In genomic region chr10:128577958-128578750, GRCh38 we compare ENCODE assay signal across 1 cellular context.
TF ChIP-seq lines count a peak whose summit lies in the region.

No MANE protein-coding gene starts in this region.

TF ChIP-seq in IMR-90, 13 proteins besides CTCF, POLR2A, EP300 and RAD21:
- TF ChIP-seq MAZ (IDR thresholded peaks at IDR 0.05; ENCODE audit: borderline replicate concordance, low read depth, low read length) (no peak), CHD1 (IDR thresholded peaks at IDR 0.05; ENCODE audit: low read depth, low read length) (no peak), MXI1 (IDR thresholded peaks at IDR 0.05; ENCODE audit: borderline replicate concordance, low read depth, low read length) (no peak), CEBPB (IDR thresholded peaks at IDR 0.05; ENCODE audit: low read depth, low read length) (no peak), NFE2L2 (IDR thresholded peaks at IDR 0.05; ENCODE audit: low read depth, low read length) (no peak), MAFK (IDR thresholded peaks at IDR 0.05; ENCODE audit: low read depth, low read length) (no peak), SMC3 (IDR thresholded peaks at IDR 0.05; ENCODE audit: low read depth, low read length) (no peak), RFX5 (IDR thresholded peaks at IDR 0.05; ENCODE audit: low read depth, low read length) (no peak), BHLHE40 (IDR thresholded peaks at IDR 0.05; ENCODE audit: low read depth, low read length) (no peak), RCOR1 (IDR thresholded peaks at IDR 0.05; ENCODE audit: insufficient replicate concordance, low read length) (no peak), FOS (IDR thresholded peaks at IDR 0.05; ENCODE audit: low read depth, low read length) (no peak)
- TF ChIP-seq, protein P1, sequence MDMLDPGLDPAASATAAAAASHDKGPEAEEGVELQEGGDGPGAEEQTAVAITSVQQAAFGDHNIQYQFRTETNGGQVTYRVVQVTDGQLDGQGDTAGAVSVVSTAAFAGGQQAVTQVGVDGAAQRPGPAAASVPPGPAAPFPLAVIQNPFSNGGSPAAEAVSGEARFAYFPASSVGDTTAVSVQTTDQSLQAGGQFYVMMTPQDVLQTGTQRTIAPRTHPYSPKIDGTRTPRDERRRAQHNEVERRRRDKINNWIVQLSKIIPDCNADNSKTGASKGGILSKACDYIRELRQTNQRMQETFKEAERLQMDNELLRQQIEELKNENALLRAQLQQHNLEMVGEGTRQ (IDR thresholded peaks at IDR 0.05; ENCODE audit: low read depth, low read length) = no peak
- TF ChIP-seq, protein P2, sequence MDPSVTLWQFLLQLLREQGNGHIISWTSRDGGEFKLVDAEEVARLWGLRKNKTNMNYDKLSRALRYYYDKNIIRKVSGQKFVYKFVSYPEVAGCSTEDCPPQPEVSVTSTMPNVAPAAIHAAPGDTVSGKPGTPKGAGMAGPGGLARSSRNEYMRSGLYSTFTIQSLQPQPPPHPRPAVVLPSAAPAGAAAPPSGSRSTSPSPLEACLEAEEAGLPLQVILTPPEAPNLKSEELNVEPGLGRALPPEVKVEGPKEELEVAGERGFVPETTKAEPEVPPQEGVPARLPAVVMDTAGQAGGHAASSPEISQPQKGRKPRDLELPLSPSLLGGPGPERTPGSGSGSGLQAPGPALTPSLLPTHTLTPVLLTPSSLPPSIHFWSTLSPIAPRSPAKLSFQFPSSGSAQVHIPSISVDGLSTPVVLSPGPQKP (IDR thresholded peaks at IDR 0.05; ENCODE audit: borderline replicate concordance, low read depth, low read length) = no peak
